1 cellular context compared by ENCODE assay signal in genomic region chr5:125477586-125477975, GRCh38.
TF ChIP-seq lines count a peak whose summit lies in the region.

No MANE protein-coding gene starts in this region.

TF ChIP-seq in IMR-90, 13 proteins besides CTCF, POLR2A, EP300 and RAD21 (continued from another document):
- TF ChIP-seq NFE2L2 (IDR thresholded peaks at IDR 0.05; ENCODE audit: low read depth, low read length) (no peak), CEBPB (IDR thresholded peaks at IDR 0.05; ENCODE audit: low read depth, low read length) (no peak), BHLHE40 (IDR thresholded peaks at IDR 0.05; ENCODE audit: low read depth, low read length) (no peak), FOS (IDR thresholded peaks at IDR 0.05; ENCODE audit: low read depth, low read length) (no peak), RFX5 (IDR thresholded peaks at IDR 0.05; ENCODE audit: low read depth, low read length) (no peak)
